7 cellular contexts compared by ENCODE assay signal in the genomic region with DNA sequence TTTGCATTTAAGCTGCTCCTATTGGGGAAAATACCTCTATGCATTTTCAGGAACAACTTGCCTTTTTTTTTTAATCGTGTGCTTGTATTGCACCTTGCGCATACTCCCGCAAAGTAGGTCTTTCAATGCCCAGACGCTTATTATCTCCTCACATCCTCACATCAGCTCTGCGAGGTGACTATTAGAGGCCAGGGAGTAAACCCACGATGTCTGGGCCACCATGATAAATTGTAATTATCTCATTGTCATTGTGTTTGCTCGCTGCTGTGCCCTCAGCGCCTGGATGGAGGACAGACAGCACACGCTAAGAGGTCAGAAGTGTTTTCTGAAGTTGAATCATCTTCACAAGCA. TPM values are rescaled to one million over a fixed set of nuclear protein-coding genes. Genes with fewer than 3 reads are reported as not detected.
DNase-seq lines count a peak whose midpoint lies in the region; ATAC-seq and TF ChIP-seq lines count a peak whose summit lies in the region.

No MANE protein-coding gene starts in this region.

- TF ChIP-seq CTCF in fibroblast of mammary gland (conservative IDR thresholded peaks at IDR 0.05; ENCODE audit: control insufficient read depth, insufficient read depth, low read depth, low read length) (no peak), smooth muscle cell (IDR thresholded peaks at IDR 0.05; ENCODE audit: borderline replicate concordance, insufficient read depth, poor library complexity, severe bottlenecking) (no peak)

- H3K27me3 ChIP-seq in smooth muscle cell (ENCODE audit: low read depth), result no peaks in the 10 kb centered on the region

- 36% methylated on average over 9 of the region's 9 CpGs for WGBS in smooth muscle cell (ENCODE audit: low lambda C conversion rate)

- peak in 70 of 76 experiments; percentile 3 to 82 (median 38) for DNase-seq in HUDEP-2 (lab: John Stamatoyannopoulos, UW; ENCODE audit: unreplicated experiment in 76 of 76)
- no peak for DNase-seq in SK-N-MC (ENCODE audit: low read depth, low spot score)
- no peak for DNase-seq in fibroblast of mammary gland (ENCODE audit: low read depth)
- DNase-seq in smooth muscle cell (lab: John Stamatoyannopoulos, UW; ENCODE audit: unreplicated experiment), result no peak
- no peak for DNase-seq in AG20443 (ENCODE audit: low spot score)
- DNase-seq in NCI-H1694 treated with DMSO at 0.1 percent for 48 hours (lab: John Stamatoyannopoulos, UW), result no peak

- peak overlapping the region; percentile 70 for H2AFZ ChIP-seq in smooth muscle cell (ENCODE audit: low read depth)

- H3K79me2 ChIP-seq in smooth muscle cell (ENCODE audit: low read depth), result peaks cover 21% of the 10 kb centered on the region

- no peaks in the 10 kb centered on the region for H3F3A ChIP-seq in smooth muscle cell (ENCODE audit: low read depth)

- peak overlapping the region; percentile 83 for H3K4me2 ChIP-seq in smooth muscle cell

- H4K20me1 ChIP-seq in smooth muscle cell (ENCODE audit: low read depth), result peaks cover 20% of the 10 kb centered on the region

- H3K27ac ChIP-seq in SK-N-MC (no peak overlapping the region), smooth muscle cell (ENCODE audit: low read depth) (peak overlapping the region; percentile 64)

- H3K4me3 ChIP-seq in SK-N-MC, result peak overlapping the region; percentile 73
- peak overlapping the region; percentile 56 for H3K4me3 ChIP-seq in fibroblast of mammary gland (ENCODE audit: control insufficient read depth, low read depth, low read length)
- H3K4me3 ChIP-seq in smooth muscle cell, result peak overlapping the region; percentile 68

- H3K9ac ChIP-seq in SK-N-MC (ENCODE audit: insufficient read length) (no peak overlapping the region), smooth muscle cell (ENCODE audit: low read depth) (no peak overlapping the region)

- no peaks in the 10 kb centered on the region for H3K9me3 ChIP-seq in SK-N-MC (ENCODE audit: low read depth, low read length)
- no peaks in the 10 kb centered on the region for H3K9me3 ChIP-seq in smooth muscle cell (replicated peaks; ENCODE audit: low read depth)

- no peak for ATAC-seq in HG02759 (IDR thresholded peaks at IDR 0.05; ENCODE audit: unreplicated experiment)

- no peaks in the 10 kb centered on the region for H3K36me3 ChIP-seq in SK-N-MC (ENCODE audit: insufficient read depth, low read length)
- H3K36me3 ChIP-seq in smooth muscle cell (ENCODE audit: low read depth), result no peaks in the 10 kb centered on the region

- H3K4me1 ChIP-seq in smooth muscle cell (ENCODE audit: low read depth), result peaks cover 3% of the 10 kb centered on the region

RNA-seq across cellular contexts. Expression of gene RELL1, which starts 1.0 kb away (rescaled TPM):
- total RNA-seq in smooth muscle cell, result 36.3 and 44.5 TPM in 2 replicates
- polyA plus RNA-seq in smooth muscle cell, result 3.5 and 5.1 TPM in 2 replicates

Comparison
In these comparisons a context has a peak if more than half of its experiments do, and no peak if none do; other contexts are left out.
1. DNase-seq: peak in HUDEP-2 (70 of 76); none in SK-N-MC (single experiment), fibroblast of mammary gland (single experiment), smooth muscle cell (single experiment), AG20443 (single experiment) and NCI-H1694 treated with DMSO at 0.1 percent for 48 hours (single experiment).
2. Peak in every context shown above with its lines, with median percentiles within 50 percentile points of each other: H3K4me3 ChIP-seq.